ENCODE assay signal across 26 cellular contexts in the genomic region with DNA sequence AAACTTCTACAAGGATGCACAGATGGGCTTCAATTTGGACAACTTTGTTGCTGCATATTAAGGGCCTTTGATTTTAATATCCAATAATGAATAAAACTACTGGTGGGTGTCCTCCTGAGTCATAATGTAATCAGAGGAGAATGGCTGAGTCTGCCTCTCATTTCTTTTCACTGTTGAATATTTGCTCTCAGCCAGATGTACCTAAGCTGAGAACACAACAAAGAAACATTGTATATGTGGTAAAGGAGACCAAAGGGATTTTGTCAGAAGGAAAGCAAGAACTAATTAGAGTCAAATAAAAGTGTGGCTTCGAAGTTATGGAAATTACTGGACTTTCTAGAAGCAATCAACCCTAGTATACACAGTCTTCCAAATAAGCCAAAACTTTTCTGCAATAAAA.
"Had no signal": no experiment of that assay in that cellular context is flagged by ENCODE, and none has a peak within 500 bp of the region (broad histone marks: within the 10 kb centered on the region; RNA-seq: fewer than 3 reads in every experiment).

No MANE protein-coding gene starts in this region.

- H3K36me3 Mint-ChIP-seq: natural killer cell treated with Interleukin-12 subunit alpha and Interleukin-12 subunit beta and Interleukin-15 and Interleukin-18, amount 100 ng/mL, for 72 hours; neural progenitor cell; stimulated activated naive B cell treated with anti-CD40 and anti-IgM and Interleukin-4, amounts not matched to agents 10 μg/mL and 1 μg/mL and 100 μg/mL, for 72 hours had no signal

- FAIRE-seq: frontal cortex, pancreas had no signal

- H3K9me3 Mint-ChIP-seq: endodermal cell; neural progenitor cell; stimulated activated naive B cell treated with anti-CD40 and anti-IgM and Interleukin-4, amounts not matched to agents 10 μg/mL and 1 μg/mL and 100 μg/mL, for 72 hours had no signal

- H3K36me3 ChIP-seq: colonic mucosa, heart left ventricle, neural progenitor cell, pancreas, prostate gland, right lobe of liver, stomach, thoracic aorta, transverse colon had no signal

- H3K4me3 ChIP-seq: colonic mucosa, heart left ventricle, lung, neural progenitor cell, pancreas, prostate gland, right lobe of liver, stomach, thoracic aorta, transverse colon had no signal

- H3K27ac Mint-ChIP-seq: endodermal cell; natural killer cell treated with Interleukin-12 subunit alpha and Interleukin-12 subunit beta and Interleukin-15 and Interleukin-18, amount 100 ng/mL, for 72 hours; neural progenitor cell; stimulated activated naive B cell treated with anti-CD40 and anti-IgM and Interleukin-4, amounts not matched to agents 10 μg/mL and 1 μg/mL and 100 μg/mL, for 72 hours had no signal

- H3K4me3 Mint-ChIP-seq: endodermal cell; natural killer cell treated with Interleukin-12 subunit alpha and Interleukin-12 subunit beta and Interleukin-15 and Interleukin-18, amount 100 ng/mL, for 72 hours; neural progenitor cell; stimulated activated naive B cell treated with anti-CD40 and anti-IgM and Interleukin-4, amounts not matched to agents 10 μg/mL and 1 μg/mL and 100 μg/mL, for 72 hours had no signal

- H2AFZ ChIP-seq: neural progenitor cell had no signal

- H3K4me1 Mint-ChIP-seq: stimulated activated naive B cell treated with anti-CD40 and anti-IgM and Interleukin-4, amounts not matched to agents 10 μg/mL and 1 μg/mL and 100 μg/mL, for 72 hours had no signal

- H3K9ac ChIP-seq: neural progenitor cell had no signal

- H3K4me1 ChIP-seq: colonic mucosa, heart left ventricle, neural progenitor cell, pancreas, prostate gland, right lobe of liver, stomach, transverse colon had no signal

- DNase-seq: colonic mucosa; dermis blood vessel endothelial cell; effector CD4-positive, alpha-beta T cell; endodermal cell; heart left ventricle; hippocampal formation; left colon; left ventricle myocardium superior; mesenchymal stem cell; midbrain; nucleus accumbens; pancreas; retina; right lobe of liver; stimulated activated CD4-positive, alpha-beta T cell treated with anti-CD3 and anti-CD28 coated beads, Interleukin-2, amount 100 ng/mL, for 24 hours; stimulated activated CD4-positive, alpha-beta T cell treated with anti-CD3 and anti-CD28 coated beads, Interleukin-4, amount 100 ng/mL, for 4 hours; stimulated activated naive B cell treated with anti-CD40 and anti-IgM and Interleukin-4, amounts not matched to agents 10 μg/mL and 1 μg/mL and 100 μg/mL, for 72 hours; stomach; substantia nigra; transverse colon had no signal

- H3K9me3 ChIP-seq: colonic mucosa, heart left ventricle, pancreas, prostate gland, right lobe of liver, stomach, thoracic aorta, transverse colon had no signal

- H3K4me2 ChIP-seq: neural progenitor cell had no signal

- H3K27ac ChIP-seq: colonic mucosa, heart left ventricle, neural progenitor cell, pancreas, prostate gland, right lobe of liver, stomach, thoracic aorta, transverse colon had no signal

- H3K27me3 ChIP-seq: colonic mucosa, heart left ventricle, neural progenitor cell, pancreas, right lobe of liver, stomach, transverse colon had no signal
